In the genomic region with DNA sequence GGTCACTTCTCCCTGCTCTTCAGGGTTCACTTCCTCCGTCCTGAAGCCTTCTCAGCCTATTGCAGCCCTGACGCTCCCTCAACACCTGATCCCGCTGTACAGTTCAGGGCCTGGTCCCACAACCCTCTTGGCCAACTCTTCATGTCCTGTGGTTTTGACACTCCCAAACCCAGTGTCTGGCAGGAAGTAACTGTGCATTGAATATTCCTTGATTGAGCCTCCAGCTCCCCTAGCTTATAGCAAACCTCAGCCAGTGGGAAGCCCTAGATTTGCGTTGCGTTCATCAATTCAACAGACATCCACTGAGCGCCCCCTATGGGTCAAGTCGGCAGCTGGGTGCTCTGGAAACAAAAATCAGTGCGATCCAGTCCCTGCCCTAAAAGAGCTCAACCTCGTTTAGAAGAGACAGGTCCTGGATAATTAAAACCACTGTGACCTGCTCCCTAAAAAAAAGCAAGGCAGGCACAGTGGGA, we compare ENCODE assay signal across 9 cellular contexts. TPM values are rescaled to one million over a fixed set of nuclear protein-coding genes. Genes with fewer than 3 reads are reported as not detected.
DNase-seq lines count a peak whose midpoint lies in the region; ATAC-seq and TF ChIP-seq lines count a peak whose summit lies in the region.
"Had no signal": no experiment of that assay in that cellular context is flagged by ENCODE, and none has a peak within 500 bp of the region (broad histone marks: within the 10 kb centered on the region; RNA-seq: fewer than 3 reads in every experiment).

No MANE protein-coding gene starts in this region.

- H3K27me3 ChIP-seq in MG63 (no peaks in the 10 kb centered on the region), thoracic aorta (replicated peaks; ENCODE audit: insufficient read depth) (no peaks in the 10 kb centered on the region)

- peaks cover 9% of the 10 kb centered on the region for H3K36me3 Mint-ChIP-seq in activated CD8-positive, alpha-beta memory T cell treated with anti-CD3 and anti-CD28 coated beads, Interleukin-2, amount 10 ng/mL, durations not matched to agents 7 days and 5 days
- H3K36me3 Mint-ChIP-seq in naive B cell, result peaks cover 23 to 29% of the 10 kb centered on the region in 2 donors

- CTCF ChIA-PET in activated CD8-positive, alpha-beta memory T cell treated with anti-CD3 and anti-CD28 coated beads, Interleukin-2, amount 10 ng/mL, durations not matched to agents 7 days and 5 days (lab: Charles Lee), result interaction anchor here (0.5 to 2.0 kb wide), 17 partner anchors 9 to 292 kb away, joined by 3 to 10 read pairs (median 4); partner anchors contain the start of gene UBAP1L

- H3K27me3 Mint-ChIP-seq in activated CD8-positive, alpha-beta memory T cell treated with anti-CD3 and anti-CD28 coated beads, Interleukin-2, amount 10 ng/mL, durations not matched to agents 7 days and 5 days, result no peaks in the 10 kb centered on the region
- no peaks in the 10 kb centered on the region for H3K27me3 Mint-ChIP-seq in naive B cell
- H3K27me3 Mint-ChIP-seq: activated naive CD8-positive, alpha-beta T cell had no signal

- no peaks in the 10 kb centered on the region for H3K9me3 ChIP-seq in MG63
- no peaks in the 10 kb centered on the region for H3K9me3 ChIP-seq in thoracic aorta

- H3K4me1 Mint-ChIP-seq in activated CD8-positive, alpha-beta memory T cell treated with anti-CD3 and anti-CD28 coated beads, Interleukin-2, amount 10 ng/mL, durations not matched to agents 7 days and 5 days, result peaks cover 11% of the 10 kb centered on the region
- peaks cover 0 to 5% (median 4%) of the 10 kb centered on the region in 3 donors for H3K4me1 Mint-ChIP-seq in naive B cell

- TF ChIP-seq CTCF in thoracic aorta (IDR thresholded peaks at IDR 0.05), result peak; percentile 86

- H3K36me3 ChIP-seq in MG63, result peaks cover 52% of the 10 kb centered on the region
- peaks cover 30% of the 10 kb centered on the region for H3K36me3 ChIP-seq in thoracic aorta

- H3K4me3 ChIP-seq in MG63 (no peak overlapping the region), thoracic aorta (no peak overlapping the region)

- no peak for ATAC-seq in activated CD8-positive, alpha-beta memory T cell treated with anti-CD3 and anti-CD28 coated beads, Interleukin-2, amount 10 ng/mL, durations not matched to agents 7 days and 5 days
- no peak for ATAC-seq in naive B cell (ENCODE audit: low read depth in 2 of 2)
- ATAC-seq in thoracic aorta (ENCODE audit: insufficient number of reproducible peaks, low FRiP score, low read depth), result peak; percentile 67

- peaks cover 0 to 21% of the 10 kb centered on the region in 2 donors for H3K4me1 ChIP-seq in thoracic aorta (ENCODE audit: control insufficient read depth in 1 of 2, low read depth in 2 of 2)

- H3K9me3 Mint-ChIP-seq in activated CD8-positive, alpha-beta memory T cell treated with anti-CD3 and anti-CD28 coated beads, Interleukin-2, amount 10 ng/mL, durations not matched to agents 7 days and 5 days (ENCODE audit: low read depth), result no peaks in the 10 kb centered on the region
- H3K9me3 Mint-ChIP-seq in naive B cell, result no peaks in the 10 kb centered on the region

- H3K27ac Mint-ChIP-seq in activated CD8-positive, alpha-beta memory T cell treated with anti-CD3 and anti-CD28 coated beads, Interleukin-2, amount 10 ng/mL, durations not matched to agents 7 days and 5 days, result no peak overlapping the region
- peak overlapping the region in 1 of 6 donors; percentile 82 for H3K27ac Mint-ChIP-seq in naive B cell
- H3K27ac Mint-ChIP-seq: activated naive CD8-positive, alpha-beta T cell had no signal

- H3K4me3 Mint-ChIP-seq in activated CD8-positive, alpha-beta memory T cell treated with anti-CD3 and anti-CD28 coated beads, Interleukin-2, amount 10 ng/mL, durations not matched to agents 7 days and 5 days, result no peak overlapping the region
- H3K4me3 Mint-ChIP-seq in naive B cell, result no peak overlapping the region
- H3K4me3 Mint-ChIP-seq: activated naive CD8-positive, alpha-beta T cell had no signal

- DNase-seq in GM04503 (ENCODE audit: low read depth) (peak; percentile 9), MG63 (peak; percentile 47), fibroblast of gingiva (ENCODE audit: low read depth) (peak; percentile 37), naive B cell (peak; percentile 12), thoracic aorta (ENCODE audit: low spot score) (no peak), NCI-H510A (lab: John Stamatoyannopoulos, UW) (no peak), NCI-H2029 (lab: John Stamatoyannopoulos, UW) (no peak)
- peak; percentile 59 for DNase-seq in activated CD8-positive, alpha-beta memory T cell treated with anti-CD3 and anti-CD28 coated beads, Interleukin-2, amount 10 ng/mL, durations not matched to agents 7 days and 5 days

- H3K27ac ChIP-seq in thoracic aorta, result no peak overlapping the region

RNA-seq across cellular contexts. Expression of gene UBAP1L, which starts 13.5 kb away (rescaled TPM):
- 0.43 and 1.0 TPM in 2 replicates for total RNA-seq in MG63 (2014; rRNA removed; shearing (Covaris generic); ENCODE audit: low replicate concordance)
- total RNA-seq in activated CD8-positive, alpha-beta memory T cell treated with anti-CD3 and anti-CD28 coated beads, Interleukin-2, amount 10 ng/mL, durations not matched to agents 7 days and 5 days, result 1 to 10 TPM; 3.3 to 4.7 TPM
- polyA plus RNA-seq in naive B cell (ENCODE audit: low read depth in 6 of 6), result under 1 TPM in 4 of 6 donors, not detected in 2; 0.04 to 0.52 (median 0.24) TPM
- 10 to 100 TPM in 1 of 2 donors, 1 to 10 TPM in 1; 3.7 to 11.0 TPM for total RNA-seq in thoracic aorta

RNA-seq across cellular contexts. Expression of gene KBTBD13, which starts 24.9 kb away (rescaled TPM):
- not detected in 2 replicates for total RNA-seq in MG63 (2014; rRNA removed; shearing (Covaris generic); ENCODE audit: low replicate concordance)
- not detected for total RNA-seq in activated CD8-positive, alpha-beta memory T cell treated with anti-CD3 and anti-CD28 coated beads, Interleukin-2, amount 10 ng/mL, durations not matched to agents 7 days and 5 days
- not detected for polyA plus RNA-seq in naive B cell (ENCODE audit: low read depth in 6 of 6)
- total RNA-seq in thoracic aorta, result 1 to 10 TPM in 1 of 2 donors, under 1 TPM in 1; 0.63 to 3.1 TPM

RNA-seq across cellular contexts. Expression of gene PDCD7, which starts 32.2 kb away (rescaled TPM):
- 32.6 and 43.7 TPM in 2 replicates for total RNA-seq in MG63 (2014; rRNA removed; shearing (Covaris generic); ENCODE audit: low replicate concordance)
- 10 to 100 TPM; 40.0 to 40.2 TPM for total RNA-seq in activated CD8-positive, alpha-beta memory T cell treated with anti-CD3 and anti-CD28 coated beads, Interleukin-2, amount 10 ng/mL, durations not matched to agents 7 days and 5 days
- 10 to 100 TPM in 5 of 6 donors, 1 to 10 TPM in 1; 7.7 to 20.7 (median 14.5) TPM for polyA plus RNA-seq in naive B cell (ENCODE audit: low read depth in 6 of 6)
- total RNA-seq in thoracic aorta, result 10 to 100 TPM; 18.5 to 26.7 TPM

RNA-seq across cellular contexts. Expression of gene RASL12, which starts 33.7 kb away (rescaled TPM):
- 2.7 and 4.7 TPM in 2 replicates for total RNA-seq in MG63 (2014; rRNA removed; shearing (Covaris generic); ENCODE audit: low replicate concordance)
- total RNA-seq in activated CD8-positive, alpha-beta memory T cell treated with anti-CD3 and anti-CD28 coated beads, Interleukin-2, amount 10 ng/mL, durations not matched to agents 7 days and 5 days, result not detected
- not detected for polyA plus RNA-seq in naive B cell (ENCODE audit: low read depth in 6 of 6)
- 100 to 1,000 TPM; 211 to 324 TPM for total RNA-seq in thoracic aorta

RNA-seq across cellular contexts. Expression of gene SLC51B, which starts 56.3 kb away (rescaled TPM):
- total RNA-seq in MG63 (2014; rRNA removed; shearing (Covaris generic); ENCODE audit: low replicate concordance), result not detected in 2 replicates
- total RNA-seq in activated CD8-positive, alpha-beta memory T cell treated with anti-CD3 and anti-CD28 coated beads, Interleukin-2, amount 10 ng/mL, durations not matched to agents 7 days and 5 days, result not detected
- polyA plus RNA-seq in naive B cell (ENCODE audit: low read depth in 6 of 6), result not detected
- not detected for total RNA-seq in thoracic aorta

Comparison
In these comparisons a context has a peak if more than half of its experiments do, and no peak if none do; other contexts are left out.
1. DNase-seq: peak in GM04503 (single experiment), MG63 (single experiment), activated CD8-positive, alpha-beta memory T cell treated with anti-CD3 and anti-CD28 coated beads, Interleukin-2, amount 10 ng/mL, durations not matched to agents 7 days and 5 days (single experiment), fibroblast of gingiva (single experiment) and naive B cell (single experiment); none in thoracic aorta (single experiment), NCI-H510A (single experiment) and NCI-H2029 (single experiment).